ENCODE assay signal across 15 cellular contexts in genomic region chr5:178007272-178007671, GRCh38. TPM values are rescaled to one million over a fixed set of nuclear protein-coding genes. Genes with fewer than 3 reads are reported as not detected.
"Had no signal": no experiment of that assay in that cellular context is flagged by ENCODE, and none has a peak within 500 bp of the region (broad histone marks: within the 10 kb centered on the region; RNA-seq: fewer than 3 reads in every experiment).

No MANE protein-coding gene starts in this region.

RNA-seq across cellular contexts. Expression of gene PROP1, which starts 11.2 kb away (rescaled TPM):
- total RNA-seq: adrenal gland; ascending aorta; fibroblast of villous mesenchyme; heart right ventricle; kidney; left lobe of liver; lower lobe of right lung; mesenteric fat pad; mucosa of gallbladder; natural killer cell treated with Interleukin-12 subunit alpha and Interleukin-12 subunit beta and Interleukin-15 and Interleukin-18, amount 100 ng/mL, for 72 hours; ovary; psoas muscle; skeletal muscle tissue; temporal lobe; vagina had no signal
- polyA plus RNA-seq: adrenal gland, heart right ventricle, ovary, psoas muscle had no signal
